ENCODE assay signal across 1 cellular context in the genomic region with DNA sequence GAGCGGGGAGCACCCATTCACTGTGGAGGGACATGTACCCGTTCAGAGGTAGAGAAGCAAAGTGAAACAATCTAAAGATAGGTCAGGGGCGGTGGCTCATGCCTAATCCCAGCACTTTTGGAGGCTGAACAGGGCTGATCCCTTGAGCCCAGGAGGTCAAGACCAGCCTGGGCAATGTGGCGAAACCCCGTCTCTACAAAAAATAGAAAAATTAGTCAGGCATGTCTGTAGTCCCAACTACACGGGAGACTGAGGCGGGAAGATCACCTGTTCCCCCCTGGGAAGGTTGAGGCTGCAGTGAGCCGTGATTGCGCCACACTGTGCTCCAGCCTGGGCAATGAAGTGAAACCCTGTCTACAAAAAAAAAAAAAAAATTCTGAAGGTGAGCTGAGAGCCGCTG.
TF ChIP-seq lines count a peak whose summit lies in the region.

No MANE protein-coding gene starts in this region.

TF ChIP-seq in K562, 482 proteins besides CTCF, POLR2A, EP300 and RAD21:
- TF ChIP-seq CEBPB (tag; IDR thresholded peaks at IDR 0.05) (peak; percentile 87), NFE2 (IDR thresholded peaks at IDR 0.05; ENCODE audit: low read depth) (no peak)
